In genomic region chr2:217356142-217356541, GRCh38 we compare ENCODE assay signal across 14 cellular contexts.
"Had no signal": no experiment of that assay in that cellular context is flagged by ENCODE, and none has a peak within 500 bp of the region (broad histone marks: within the 10 kb centered on the region; RNA-seq: fewer than 3 reads in every experiment).

No MANE protein-coding gene starts in this region.

- ATAC-seq: activated CD8-positive, alpha-beta T cell treated with anti-CD3 and anti-CD28 coated beads, Interleukin-2, amount 10 ng/mL, durations not matched to agents 7 days and 5 days; activated T-cell treated with anti-CD3 and anti-CD28 coated beads, Interleukin-2, amount 50 U/mL, for 72 hours; left colon; naive thymus-derived CD4-positive, alpha-beta T cell; psoas muscle had no signal

- H3K27me3 ChIP-seq: upper lobe of left lung had no signal

- H3K27ac ChIP-seq: psoas muscle had no signal

- H3K36me3 ChIP-seq: spleen, upper lobe of left lung had no signal

- H3K9me3 ChIP-seq: psoas muscle, spleen, upper lobe of left lung had no signal

- DNase-seq: activated B cell treated with CpG ODN at 0.5 μM for 24 hours; activated CD4-positive, alpha-beta T cell treated with anti-CD3 and anti-CD28 coated beads for 48 hours; activated CD8-positive, alpha-beta memory T cell treated with anti-CD3 and anti-CD28 coated beads, Interleukin-2, amount 50 U/mL, for 4 hours; activated CD8-positive, alpha-beta T cell treated with anti-CD3 and anti-CD28 coated beads, Interleukin-2, amount 10 ng/mL, durations not matched to agents 7 days and 5 days; activated gamma-delta T cell treated with Interleukin-2 at 50 U/mL for 16 hours; activated T-cell treated with anti-CD3 and anti-CD28 coated beads, Interleukin-2, amount 50 U/mL, for 72 hours; endodermal cell; left colon; naive thymus-derived CD4-positive, alpha-beta T cell; spleen; upper lobe of left lung had no signal

- H3K27ac Mint-ChIP-seq: activated B cell treated with CpG ODN at 0.5 μM for 24 hours; activated CD8-positive, alpha-beta T cell treated with anti-CD3 and anti-CD28 coated beads, Interleukin-2, amount 10 ng/mL, durations not matched to agents 7 days and 5 days; activated naive CD8-positive, alpha-beta T cell; activated T-cell treated with anti-CD3 and anti-CD28 coated beads, Interleukin-2, amount 50 U/mL, for 72 hours; endodermal cell; naive thymus-derived CD4-positive, alpha-beta T cell had no signal

- H3K27me3 Mint-ChIP-seq: activated naive CD8-positive, alpha-beta T cell had no signal

- H3K4me3 Mint-ChIP-seq: activated B cell treated with CpG ODN at 0.5 μM for 24 hours; activated CD8-positive, alpha-beta T cell treated with anti-CD3 and anti-CD28 coated beads, Interleukin-2, amount 10 ng/mL, durations not matched to agents 7 days and 5 days; activated naive CD8-positive, alpha-beta T cell; activated T-cell treated with anti-CD3 and anti-CD28 coated beads, Interleukin-2, amount 50 U/mL, for 72 hours; endodermal cell; naive thymus-derived CD4-positive, alpha-beta T cell had no signal

- H3K9me3 Mint-ChIP-seq: activated B cell treated with CpG ODN at 0.5 μM for 24 hours; activated T-cell treated with anti-CD3 and anti-CD28 coated beads, Interleukin-2, amount 50 U/mL, for 72 hours; endodermal cell had no signal

- H3K4me1 Mint-ChIP-seq: activated B cell treated with CpG ODN at 0.5 μM for 24 hours had no signal

- H3K4me3 ChIP-seq: lung, psoas muscle, spleen, upper lobe of left lung had no signal
